20 cellular contexts compared by ENCODE assay signal in the genomic region with DNA sequence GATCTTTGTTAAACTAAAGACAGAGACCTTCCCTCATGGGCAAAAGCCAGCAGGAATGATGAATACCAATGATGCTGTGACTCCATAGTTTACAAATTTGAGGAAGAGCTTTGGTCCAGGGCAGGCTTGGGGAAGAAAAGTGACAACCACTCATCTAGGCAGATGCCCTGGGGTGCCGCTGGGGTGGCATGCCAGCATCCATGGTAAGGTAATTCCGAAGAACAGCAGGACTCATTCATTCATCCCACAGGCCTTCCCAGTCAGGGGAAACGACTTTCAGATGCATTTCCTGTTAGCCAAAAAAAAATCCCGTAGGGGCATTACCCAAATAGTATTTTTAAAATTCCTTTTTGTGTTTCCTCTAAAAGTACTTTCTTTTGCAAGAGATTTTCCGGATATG.
"Had no signal": no experiment of that assay in that cellular context is flagged by ENCODE, and none has a peak within 500 bp of the region (broad histone marks: within the 10 kb centered on the region; RNA-seq: fewer than 3 reads in every experiment).

No MANE protein-coding gene starts in this region.

- H3K9me3 Mint-ChIP-seq: effector memory CD8-positive, alpha-beta T cell; immature natural killer cell; memory B cell; stimulated activated memory B cell treated with anti-CD40 and anti-IgM and Interleukin-4, amounts not matched to agents 10 μg/mL and 1 μg/mL and 100 μg/mL, for 72 hours; stimulated activated naive CD8-positive, alpha-beta T cell treated with anti-CD3 and anti-CD28 coated beads, Interleukin-15, amount 100 ng/mL, for 72 hours had no signal

- H3K36me3 Mint-ChIP-seq: immature natural killer cell; memory B cell; naive B cell; stimulated activated memory B cell treated with anti-CD40 and anti-IgM and Interleukin-4, amounts not matched to agents 10 μg/mL and 1 μg/mL and 100 μg/mL, for 72 hours had no signal

- H3K4me3 Mint-ChIP-seq: effector memory CD8-positive, alpha-beta T cell; immature natural killer cell; memory B cell; naive B cell; nephron progenitor cell; stimulated activated memory B cell treated with anti-CD40 and anti-IgM and Interleukin-4, amounts not matched to agents 10 μg/mL and 1 μg/mL and 100 μg/mL, for 72 hours; stimulated activated naive CD8-positive, alpha-beta T cell treated with anti-CD3 and anti-CD28 coated beads, Interleukin-15, amount 100 ng/mL, for 72 hours had no signal

- FAIRE-seq: keratinocyte had no signal

- H3K36me3 ChIP-seq: esophagus muscularis mucosa, gastroesophageal sphincter, left lung, lower lobe of right lung, right lobe of liver, thoracic aorta, transverse colon had no signal

- H3K27ac Mint-ChIP-seq: effector memory CD8-positive, alpha-beta T cell; immature natural killer cell; memory B cell; naive B cell; nephron progenitor cell; stimulated activated memory B cell treated with anti-CD40 and anti-IgM and Interleukin-4, amounts not matched to agents 10 μg/mL and 1 μg/mL and 100 μg/mL, for 72 hours had no signal

- H3K4me1 ChIP-seq: left lung, lower lobe of right lung, psoas muscle, right lobe of liver, transverse colon had no signal

- H3K9me3 ChIP-seq: gastroesophageal sphincter, left lung, lower lobe of right lung, psoas muscle, right lobe of liver, thoracic aorta, transverse colon had no signal

- DNase-seq: effector memory CD8-positive, alpha-beta T cell; foreskin fibroblast; immature natural killer cell; left lung; lower lobe of right lung; naive B cell; nephron progenitor cell; psoas muscle; retina; right lobe of liver; stimulated activated CD4-positive, alpha-beta T cell treated with anti-CD3 and anti-CD28 coated beads, Interleukin-1b, Interleukin-23, amount 100 ng/mL, for 48 hours; stimulated activated CD4-positive, alpha-beta T cell treated with anti-CD3 and anti-CD28 coated beads, Interleukin-4, amount 100 ng/mL, for 24 hours; stimulated activated naive CD8-positive, alpha-beta T cell treated with anti-CD3 and anti-CD28 coated beads, Interleukin-15, amount 100 ng/mL, for 72 hours; transverse colon had no signal

- H3K4me1 Mint-ChIP-seq: immature natural killer cell; naive B cell; stimulated activated memory B cell treated with anti-CD40 and anti-IgM and Interleukin-4, amounts not matched to agents 10 μg/mL and 1 μg/mL and 100 μg/mL, for 72 hours had no signal

- H3K27me3 ChIP-seq: esophagus muscularis mucosa, gastroesophageal sphincter, left lung, right lobe of liver, transverse colon had no signal

- H3K4me3 ChIP-seq: esophagus muscularis mucosa, gastroesophageal sphincter, left lung, lower lobe of right lung, psoas muscle, right lobe of liver, thoracic aorta, transverse colon had no signal

- H3K27ac ChIP-seq: esophagus muscularis mucosa, gastroesophageal sphincter, left lung, lower lobe of right lung, psoas muscle, right lobe of liver, thoracic aorta, transverse colon had no signal

- ATAC-seq: effector memory CD8-positive, alpha-beta T cell; gastroesophageal sphincter; left lung; lower lobe of right lung; psoas muscle; right lobe of liver; stimulated activated memory B cell treated with anti-CD40 and anti-IgM and Interleukin-4, amounts not matched to agents 10 μg/mL and 1 μg/mL and 100 μg/mL, for 72 hours; stimulated activated naive CD8-positive, alpha-beta T cell treated with anti-CD3 and anti-CD28 coated beads, Interleukin-15, amount 100 ng/mL, for 72 hours had no signal
